In the genomic region with DNA sequence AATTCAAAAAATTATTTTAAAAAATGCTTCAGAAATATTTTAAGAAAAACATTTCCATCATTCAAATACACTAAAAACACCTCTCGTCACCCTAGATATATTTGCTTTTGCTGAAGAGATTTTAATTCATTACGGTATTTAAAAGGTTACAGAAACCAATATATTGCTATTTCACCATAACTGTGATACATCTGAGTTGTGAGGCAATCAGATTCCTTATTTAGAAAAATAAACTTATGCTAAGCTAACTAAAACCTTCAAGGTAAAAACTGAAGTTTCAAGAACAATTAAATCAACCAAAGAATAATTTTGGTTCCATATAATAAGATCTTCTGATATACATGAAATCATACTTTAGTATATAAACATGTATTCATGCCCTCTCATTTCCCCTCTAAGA, we compare ENCODE assay signal across 23 cellular contexts.
"Had no signal": no experiment of that assay in that cellular context is flagged by ENCODE, and none has a peak within 500 bp of the region (broad histone marks: within the 10 kb centered on the region; RNA-seq: fewer than 3 reads in every experiment).

No MANE protein-coding gene starts in this region.

- ATAC-seq: effector memory CD8-positive, alpha-beta T cell; natural killer cell; sciatic nerve; stimulated activated naive CD8-positive, alpha-beta T cell treated with anti-CD3 and anti-CD28 coated beads, Interleukin-15, amount 100 ng/mL, for 72 hours; upper lobe of right lung had no signal

- H3K4me3 Mint-ChIP-seq: effector memory CD8-positive, alpha-beta T cell; immature natural killer cell; memory B cell; natural killer cell had no signal

- H3K4me3 ChIP-seq: esophagus squamous epithelium, lung, prostate gland, right atrium auricular region, smooth muscle cell, suprapubic skin, transverse colon, upper lobe of right lung, uterus had no signal

- H3K36me3 Mint-ChIP-seq: natural killer cell had no signal

- H3K4me2 ChIP-seq: smooth muscle cell had no signal

- H3K27ac Mint-ChIP-seq: effector memory CD8-positive, alpha-beta T cell; immature natural killer cell; memory B cell; natural killer cell had no signal

- H3K27me3 ChIP-seq: esophagus squamous epithelium, right atrium auricular region, suprapubic skin, transverse colon, upper lobe of right lung, uterus had no signal

- H3K36me3 ChIP-seq: prostate gland, transverse colon, uterus had no signal

- H3K9me3 Mint-ChIP-seq: effector memory CD8-positive, alpha-beta T cell; immature natural killer cell; memory B cell; natural killer cell had no signal

- H3K9me3 ChIP-seq: esophagus squamous epithelium, prostate gland, right atrium auricular region, suprapubic skin, transverse colon, upper lobe of right lung, uterus had no signal

- H3K27me3 Mint-ChIP-seq: effector memory CD8-positive, alpha-beta T cell; memory B cell; stimulated activated naive CD8-positive, alpha-beta T cell treated with anti-CD3 and anti-CD28 coated beads, Interleukin-15, amount 100 ng/mL, for 72 hours had no signal

- H3K27ac ChIP-seq: prostate gland, right atrium auricular region, suprapubic skin, transverse colon, upper lobe of right lung had no signal

- DNase-seq: cortex of kidney; effector memory CD8-positive, alpha-beta T cell; erythroblast; esophagus squamous epithelium; hypothalamus; immature natural killer cell; natural killer cell; stimulated activated CD4-positive, alpha-beta T cell treated with anti-CD3 and anti-CD28 coated beads, Interleukin-12 subunit alpha, Interleukin-12 subunit beta, amount 100 ng/mL, for 4 hours; stimulated activated CD4-positive, alpha-beta T cell treated with anti-CD3 and anti-CD28 coated beads, Interleukin-1b, Interleukin-23, amount 100 ng/mL, for 48 hours; stimulated activated CD4-positive, alpha-beta T cell treated with anti-CD3 and anti-CD28 coated beads, Interleukin-4, amount 100 ng/mL, for 1 hour; stimulated activated CD8-positive, alpha-beta memory T cell treated with anti-CD3 and anti-CD28 coated beads, Interleukin-4, amount 100 ng/mL, for 48 hours; stimulated activated naive CD4-positive, alpha-beta T cell; stimulated activated naive CD8-positive, alpha-beta T cell treated with anti-CD3 and anti-CD28 coated beads, Interleukin-15, amount 100 ng/mL, for 72 hours; transverse colon; upper lobe of right lung; uterus had no signal
